ENCODE assay signal across 10 cellular contexts in the genomic region with DNA sequence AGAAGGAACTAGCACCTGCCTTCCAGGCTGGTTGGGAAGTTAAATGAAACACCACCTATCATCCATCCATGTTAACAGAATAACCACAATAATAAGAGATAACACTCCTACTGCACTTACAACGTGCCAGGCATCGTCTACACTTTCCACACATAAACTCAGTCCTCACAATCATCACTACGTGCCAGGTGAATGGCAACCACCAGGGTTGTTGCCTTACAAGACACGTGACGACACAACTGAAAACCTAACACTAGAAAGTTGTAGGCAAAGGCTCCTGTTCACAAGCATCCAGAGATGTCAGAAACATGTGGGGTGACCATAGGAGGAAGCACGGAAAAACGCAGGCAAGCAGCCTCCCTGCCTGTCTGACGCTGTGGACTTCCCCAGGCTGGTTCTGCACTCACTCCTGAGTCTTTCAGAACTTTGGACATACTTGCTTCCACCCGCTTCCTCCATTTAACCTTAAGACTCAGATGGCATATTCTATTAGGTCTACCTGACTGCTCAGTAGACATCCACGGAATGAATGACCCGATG. TPM values are rescaled to one million over a fixed set of nuclear protein-coding genes. Genes with fewer than 3 reads are reported as not detected.
A peak's percentile ranks its signal among the peaks of the same experiment; 100 is the strongest.
DNase-seq lines count a peak whose midpoint lies in the region; ATAC-seq and TF ChIP-seq lines count a peak whose summit lies in the region.
"Had no signal": no experiment of that assay in that cellular context is flagged by ENCODE, and none has a peak within 500 bp of the region (broad histone marks: within the 10 kb centered on the region; RNA-seq: fewer than 3 reads in every experiment).

No MANE protein-coding gene starts in this region.

- H3K27me3 ChIP-seq in vagina: no peaks in the 10 kb centered on the region

- POLR2A ChIA-PET in activated CD4-positive, alpha-beta memory T cell treated with anti-CD3 and anti-CD28 coated beads, Interleukin-2, amount 10 ng/mL, durations not matched to agents 7 days and 5 days (lab: Charles Lee): interaction anchor here (0.6 to 4.7 kb wide), 7 partner anchors 8 to 119 kb away, joined by 3 to 96 read pairs (median 4); a partner anchor contains a TSS

- H3K27ac ChIP-seq in vagina: peak overlapping the region; percentile 39

- no peak for TF ChIP-seq CTCF in mucosa of descending colon (IDR thresholded peaks at IDR 0.05)
- no peak for TF ChIP-seq CTCF in vagina (IDR thresholded peaks at IDR 0.05)

- H3K4me3 Mint-ChIP-seq in stimulated activated naive CD8-positive, alpha-beta T cell treated with anti-CD3 and anti-CD28 coated beads, Interleukin-15, Interleukin-2, amounts not matched to agents 100 ng/mL and 50 ng/mL, for 24 hours: peak overlapping the region; percentile 76
- H3K4me3 Mint-ChIP-seq in activated CD4-positive, alpha-beta memory T cell treated with anti-CD3 and anti-CD28 coated beads, Interleukin-2, amount 10 ng/mL, durations not matched to agents 7 days and 5 days: peak overlapping the region; percentile 59

- intact Hi-C loops in mucosa of descending colon (cut with DNase I, micrococcal nuclease): no loop called here
- intact Hi-C loops in vagina (cut with DNase I): no loop called here
- intact Hi-C loops in left colon (cut with DNase I, micrococcal nuclease): no loop called here

- no peaks in the 10 kb centered on the region for H3K9me3 Mint-ChIP-seq in stimulated activated naive CD8-positive, alpha-beta T cell treated with anti-CD3 and anti-CD28 coated beads, Interleukin-15, Interleukin-2, amounts not matched to agents 100 ng/mL and 50 ng/mL, for 24 hours
- H3K9me3 Mint-ChIP-seq in activated CD4-positive, alpha-beta memory T cell treated with anti-CD3 and anti-CD28 coated beads, Interleukin-2, amount 10 ng/mL, durations not matched to agents 7 days and 5 days: no peaks in the 10 kb centered on the region

- H3K27ac Mint-ChIP-seq in stimulated activated naive CD8-positive, alpha-beta T cell treated with anti-CD3 and anti-CD28 coated beads, Interleukin-15, Interleukin-2, amounts not matched to agents 100 ng/mL and 50 ng/mL, for 24 hours: peak overlapping the region; percentile 90
- H3K27ac Mint-ChIP-seq in activated CD4-positive, alpha-beta memory T cell treated with anti-CD3 and anti-CD28 coated beads, Interleukin-2, amount 10 ng/mL, durations not matched to agents 7 days and 5 days: peak overlapping the region; percentile 93

- H3K4me3 ChIP-seq in mucosa of descending colon (no peak overlapping the region), vagina (no peak overlapping the region)

- CTCF ChIA-PET in activated CD4-positive, alpha-beta memory T cell treated with anti-CD3 and anti-CD28 coated beads, Interleukin-2, amount 10 ng/mL, durations not matched to agents 7 days and 5 days (lab: Charles Lee): interaction anchor here (0.9 to 2.3 kb wide), 4 partner anchors 9 to 12 kb away, joined by 3 to 11 read pairs (median 6); no protein-coding TSS in a partner anchor

- H3K27me3 Mint-ChIP-seq in stimulated activated naive CD8-positive, alpha-beta T cell treated with anti-CD3 and anti-CD28 coated beads, Interleukin-15, Interleukin-2, amounts not matched to agents 100 ng/mL and 50 ng/mL, for 24 hours: no peaks in the 10 kb centered on the region
- H3K27me3 Mint-ChIP-seq in activated CD4-positive, alpha-beta memory T cell treated with anti-CD3 and anti-CD28 coated beads, Interleukin-2, amount 10 ng/mL, durations not matched to agents 7 days and 5 days: no peaks in the 10 kb centered on the region

- H3K9me3 ChIP-seq in mucosa of descending colon (no peaks in the 10 kb centered on the region), vagina (no peaks in the 10 kb centered on the region)
- H3K9me3 ChIP-seq: Caco-2 had no signal

- no peak for TF ChIP-seq POLR2A in vagina (IDR thresholded peaks at IDR 0.05)

- peaks cover 97% of the 10 kb centered on the region for H3K4me1 Mint-ChIP-seq in stimulated activated naive CD8-positive, alpha-beta T cell treated with anti-CD3 and anti-CD28 coated beads, Interleukin-15, Interleukin-2, amounts not matched to agents 100 ng/mL and 50 ng/mL, for 24 hours (ENCODE audit: low read depth)
- H3K4me1 Mint-ChIP-seq in activated CD4-positive, alpha-beta memory T cell treated with anti-CD3 and anti-CD28 coated beads, Interleukin-2, amount 10 ng/mL, durations not matched to agents 7 days and 5 days: peaks cover 98% of the 10 kb centered on the region

- no peaks in the 10 kb centered on the region for H3K36me3 ChIP-seq in mucosa of descending colon (ENCODE audit: low read depth)
- H3K36me3 ChIP-seq in vagina: peaks cover 0 to 4% of the 10 kb centered on the region in 2 donors

- no peak for DNase-seq in stimulated activated naive CD8-positive, alpha-beta T cell treated with anti-CD3 and anti-CD28 coated beads, Interleukin-15, Interleukin-2, amounts not matched to agents 100 U/mL and 50 U/mL, for 24 hours
- no peak for DNase-seq in activated CD4-positive, alpha-beta memory T cell treated with anti-CD3 and anti-CD28 coated beads, Interleukin-2, amount 10 ng/mL, durations not matched to agents 7 days and 5 days
- DNase-seq in mucosa of descending colon (no peak), vagina (ENCODE audit: extremely low spot score in 2 of 2) (no peak), left colon (no peak), DMS53 (lab: John Stamatoyannopoulos, UW) (no peak)
- DNase-seq: Caco-2; effector CD8-positive, alpha-beta T cell had no signal

- no peak for ATAC-seq in stimulated activated naive CD8-positive, alpha-beta T cell treated with anti-CD3 and anti-CD28 coated beads, Interleukin-15, Interleukin-2, amounts not matched to agents 100 U/mL and 50 U/mL, for 24 hours
- ATAC-seq in mucosa of descending colon (peak; percentile 8), GM21529 (IDR thresholded peaks at IDR 0.05; ENCODE audit: unreplicated experiment) (no peak), left colon (no peak)

- peaks cover 25% of the 10 kb centered on the region for H3K36me3 Mint-ChIP-seq in stimulated activated naive CD8-positive, alpha-beta T cell treated with anti-CD3 and anti-CD28 coated beads, Interleukin-15, Interleukin-2, amounts not matched to agents 100 ng/mL and 50 ng/mL, for 24 hours (ENCODE audit: low read depth)
- peaks cover 69% of the 10 kb centered on the region for H3K36me3 Mint-ChIP-seq in activated CD4-positive, alpha-beta memory T cell treated with anti-CD3 and anti-CD28 coated beads, Interleukin-2, amount 10 ng/mL, durations not matched to agents 7 days and 5 days (ENCODE audit: low read depth)

- H3K4me1 ChIP-seq in mucosa of descending colon (ENCODE audit: low read depth) (peaks cover 64% of the 10 kb centered on the region), vagina (peaks cover 99% of the 10 kb centered on the region)
- H3K4me1 ChIP-seq: Caco-2 had no signal

RNA-seq across cellular contexts. Expression of a gene that starts 7.0 kb away (rescaled TPM):
- 100 to 1,000 TPM; 537 to 565 TPM for total RNA-seq in activated CD4-positive, alpha-beta memory T cell treated with anti-CD3 and anti-CD28 coated beads, Interleukin-2, amount 10 ng/mL, durations not matched to agents 7 days and 5 days
- total RNA-seq in mucosa of descending colon (100 to 1,000 TPM; 346 to 393 (median 381) TPM), vagina (152 TPM), left colon (100 to 1,000 TPM; 340 to 367 TPM)
